ENCODE assay signal across 10 cellular contexts in genomic region chrX:44344194-44344593, GRCh38. TPM values are rescaled to one million over a fixed set of nuclear protein-coding genes. Genes with fewer than 3 reads are reported as not detected.
DNase-seq lines count a peak whose midpoint lies in the region; ATAC-seq and TF ChIP-seq lines count a peak whose summit lies in the region.
"Had no signal": no experiment of that assay in that cellular context is flagged by ENCODE, and none has a peak within 500 bp of the region (broad histone marks: within the 10 kb centered on the region; RNA-seq: fewer than 3 reads in every experiment).

No MANE protein-coding gene starts in this region.

- POLR2A ChIA-PET in activated B cell treated with CpG ODN at 0.5 μM for 24 hours (lab: Charles Lee), result no interaction called here

- no peaks in the 10 kb centered on the region for H3K79me2 ChIP-seq in osteoblast (ENCODE audit: insufficient read depth, low read length)

- ATAC-seq in GM19463 (IDR thresholded peaks at IDR 0.05; ENCODE audit: unreplicated experiment) (peak; percentile 46), activated B cell treated with CpG ODN at 0.5 μM for 24 hours (ENCODE audit: low read depth) (peak; percentile 65), HG02623 (IDR thresholded peaks at IDR 0.05; ENCODE audit: unreplicated experiment) (no peak)

- H3K4me3 ChIP-seq in osteoblast (ENCODE audit: insufficient read depth, low read length) (peak overlapping the region; percentile 68), uterus (peak overlapping the region in 1 of 2 donors; percentile 2)

- CTCF ChIA-PET in activated B cell treated with CpG ODN at 0.5 μM for 24 hours (lab: Charles Lee), result no interaction called here

- H3K36me3 ChIP-seq in osteoblast (ENCODE audit: insufficient read depth, low read length) (no peaks in the 10 kb centered on the region), uterus (no peaks in the 10 kb centered on the region)
- H3K36me3 ChIP-seq: HAP-1 had no signal

- peak overlapping the region; percentile 80 for H2AFZ ChIP-seq in osteoblast (ENCODE audit: low read length)

- H3K9me3 ChIP-seq in osteoblast (ENCODE audit: low read depth, low read length) (no peaks in the 10 kb centered on the region), uterus (no peaks in the 10 kb centered on the region)
- H3K9me3 ChIP-seq: HAP-1 had no signal

- TF ChIP-seq CTCF in activated B cell treated with CpG ODN at 0.5 μM for 24 hours (IDR thresholded peaks at IDR 0.05) (no peak), osteoblast (IDR thresholded peaks at IDR 0.05; ENCODE audit: extremely low read depth, low read depth, low read length) (no peak), uterus (IDR thresholded peaks at IDR 0.05) (no peak)

- H4K20me1 ChIP-seq in osteoblast (ENCODE audit: insufficient read depth, low read length), result no peaks in the 10 kb centered on the region

- intact Hi-C loops in activated B cell treated with CpG ODN at 0.5 μM for 24 hours (cut with micrococcal nuclease) (no loop called here), uterus (cut with DNase I; ENCODE audit: low total_unique reads) (no loop called here)

- H3K27ac ChIP-seq in osteoblast (ENCODE audit: low read depth, low read length), result no peak overlapping the region
- H3K27ac ChIP-seq in uterus, result peak overlapping the region; percentile 60 to 61

- H3K4me1 Mint-ChIP-seq in activated B cell treated with CpG ODN at 0.5 μM for 24 hours, result peaks cover 12% of the 10 kb centered on the region

- peak overlapping the region; percentile 72 for H3K4me2 ChIP-seq in osteoblast (ENCODE audit: insufficient read depth, low read length)

- H3K9me3 Mint-ChIP-seq in activated B cell treated with CpG ODN at 0.5 μM for 24 hours, result no peaks in the 10 kb centered on the region

- peak overlapping the region; percentile 82 for H3K4me3 Mint-ChIP-seq in activated B cell treated with CpG ODN at 0.5 μM for 24 hours

- H3K27ac Mint-ChIP-seq in activated B cell treated with CpG ODN at 0.5 μM for 24 hours, result peak overlapping the region; percentile 70

- H3K4me1 ChIP-seq in osteoblast (ENCODE audit: insufficient read depth, low read length) (no peaks in the 10 kb centered on the region), uterus (no peaks in the 10 kb centered on the region)

- H3K36me3 Mint-ChIP-seq in activated B cell treated with CpG ODN at 0.5 μM for 24 hours (ENCODE audit: low read depth), result no peaks in the 10 kb centered on the region

- DNase-seq in activated B cell treated with CpG ODN at 0.5 μM for 24 hours (peak; percentile 16), osteoblast (ENCODE audit: insufficient read length, low spot score, missing footprints) (no peak), uterus (peak in 1 of 2 donors; percentile 18), NCI-H187 treated with DMSO at 0.1 percent for 48 hours (lab: John Stamatoyannopoulos, UW) (no peak), NCI-H774 (lab: John Stamatoyannopoulos, UW) (no peak)
- peak; percentile 72 for DNase-seq in central memory CD4-positive, alpha-beta T cell

- TF ChIP-seq POLR2A in uterus (IDR thresholded peaks at IDR 0.05), result no peak

- H3K27me3 Mint-ChIP-seq in activated B cell treated with CpG ODN at 0.5 μM for 24 hours, result peaks cover 2% of the 10 kb centered on the region

- peaks cover 9% of the 10 kb centered on the region for H3K27me3 ChIP-seq in osteoblast (ENCODE audit: insufficient read depth, low read length)
- H3K27me3 ChIP-seq in uterus, result no peaks in the 10 kb centered on the region

RNA-seq across cellular contexts. Expression of gene EFHC2, which starts 0.7 kb away (rescaled TPM):
- total RNA-seq in activated B cell treated with CpG ODN at 0.5 μM for 24 hours, result not detected in 2 replicates
- total RNA-seq in osteoblast, result 2.9 and 3.6 TPM in 2 replicates
- 1 to 10 TPM in 3 of 4 donors, under 1 TPM in 1; 0.59 to 6.4 (median 4.1) TPM for total RNA-seq in uterus
- total RNA-seq: dermis microvascular lymphatic vessel endothelial cell had no signal

Comparison
In these comparisons a context has a peak if more than half of its experiments do, and no peak if none do; other contexts are left out.
1. DNase-seq: peak in activated B cell treated with CpG ODN at 0.5 μM for 24 hours (single experiment) and central memory CD4-positive, alpha-beta T cell (single experiment); none in osteoblast (single experiment), NCI-H187 treated with DMSO at 0.1 percent for 48 hours (single experiment) and NCI-H774 (single experiment).